16 cellular contexts compared by ENCODE assay signal in the genomic region with DNA sequence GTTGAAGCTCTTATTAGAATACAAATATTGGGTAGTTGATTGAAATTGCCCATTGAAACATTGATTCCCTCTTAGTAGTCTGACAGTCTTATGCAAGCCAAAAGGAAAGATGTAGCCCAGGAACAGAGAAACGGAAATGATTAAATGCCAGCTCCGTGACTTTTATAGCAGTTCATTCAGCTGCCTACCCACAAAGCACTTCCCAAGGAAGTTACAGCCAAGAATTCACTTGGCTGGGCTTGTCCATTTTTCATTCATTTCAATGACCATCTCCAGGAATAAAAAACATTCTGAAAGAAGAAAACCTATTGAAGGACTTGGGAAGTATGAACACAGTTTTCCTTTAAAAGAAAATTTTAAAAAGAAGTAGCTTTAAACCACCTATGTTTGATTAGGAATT.
DNase-seq lines count a peak whose midpoint lies in the region.
"Had no signal": no experiment of that assay in that cellular context is flagged by ENCODE, and none has a peak within 500 bp of the region (broad histone marks: within the 10 kb centered on the region; RNA-seq: fewer than 3 reads in every experiment).

No MANE protein-coding gene starts in this region.

- peak; percentile 15 for DNase-seq in Ammon's horn (ENCODE audit: low spot score)
- peak; percentile 84 for DNase-seq in HT1080 (ENCODE audit: low read depth)
- peak; percentile 81 for DNase-seq in amniotic epithelial cell (ENCODE audit: low read depth)
- DNase-seq in medulla oblongata (ENCODE audit: extremely low spot score), result peak; percentile 47
- no peak for DNase-seq in effector CD8-positive, alpha-beta T cell (lab: John Stamatoyannopoulos, UW)
- no peak for DNase-seq in iPS-NIHi7 (ENCODE audit: extremely low spot score)
- no peak for DNase-seq in hippocampal formation (lab: John Stamatoyannopoulos, UW)
- DNase-seq: Caco-2; islet precursor cell; mesendoderm; NCI-H1417 treated with DMSO at 0.1 percent for 48 hours; NCI-H2171; SHP77; small intestine; stimulated activated CD4-positive, alpha-beta T cell treated with anti-CD3 and anti-CD28 coated beads, Interleukin-4, amount 100 ng/mL, for 24 hours; T-helper 2 cell had no signal

Comparison
In these comparisons a context has a peak if more than half of its experiments do, and no peak if none do; other contexts are left out.
1. DNase-seq: peak in Ammon's horn (single experiment), HT1080 (single experiment), amniotic epithelial cell (single experiment) and medulla oblongata (single experiment); none in effector CD8-positive, alpha-beta T cell (single experiment), iPS-NIHi7 (single experiment) and hippocampal formation (0 of 2).